Comparison of ENCODE assay signal across 19 cellular contexts in genomic region chr2:169162613-169163012, GRCh38.
DNase-seq lines count a peak whose midpoint lies in the region; ATAC-seq, FAIRE-seq and TF ChIP-seq lines count a peak whose summit lies in the region.
"Had no signal": no experiment of that assay in that cellular context is flagged by ENCODE, and none has a peak within 500 bp of the region (broad histone marks: within the 10 kb centered on the region; RNA-seq: fewer than 3 reads in every experiment).

No MANE protein-coding gene starts in this region.

- H3K9me1 ChIP-seq in K562 (ENCODE audit: control insufficient read depth, insufficient read depth, low read length) = no peaks in the 10 kb centered on the region

- no peak for TF ChIP-seq CTCF in NB4 (IDR thresholded peaks at IDR 0.05; ENCODE audit: low read depth, low read length)
- no peak for TF ChIP-seq CTCF in K562 (IDR thresholded peaks at IDR 0.05 in 2 of 3, conservative IDR thresholded peaks at IDR 0.05 in 1 of 3; ENCODE audit: insufficient read depth in 2 of 3, low read depth in 1 of 3, low read length in 3 of 3)
- TF ChIP-seq CTCF in pancreas (IDR thresholded peaks at IDR 0.05) = no peak
- no peak for TF ChIP-seq CTCF in mucosa of descending colon (IDR thresholded peaks at IDR 0.05)

- no peaks in the 10 kb centered on the region for H3K79me2 ChIP-seq in K562 (ENCODE audit: control insufficient read depth, insufficient read depth, low read length)

- no peak overlapping the region for H3K9ac ChIP-seq in K562 (ENCODE audit: insufficient read depth in 1 of 2, low read depth in 2 of 2, low read length in 2 of 2)
- H3K9ac ChIP-seq: GM23248 had no signal

- POLR2A ChIA-PET in K562 (lab: Yijun Ruan, JAX) = interaction anchor here (1.4 kb wide), 1 partner anchor 11 kb away, joined by 3 read pairs; no protein-coding TSS in a partner anchor

- TF ChIP-seq RAD21 in K562 (CRISPR knock-in tag; conservative IDR thresholded peaks at IDR 0.05 in 1 of 2, IDR thresholded peaks at IDR 0.05 in 1 of 2) = no peak

- H3K36me3 ChIP-seq in K562 (ENCODE audit: control insufficient read depth, insufficient read depth, low read length) (no peaks in the 10 kb centered on the region), pancreas (no peaks in the 10 kb centered on the region), mucosa of descending colon (ENCODE audit: low read depth) (no peaks in the 10 kb centered on the region)

- DNase-seq in left ventricle myocardium superior = no peak
- DNase-seq in cardiac septum (ENCODE audit: low spot score) = no peak
- peak; percentile 15 for DNase-seq in NB4 (ENCODE audit: low read depth)
- DNase-seq in K562 (ENCODE audit: extremely low read depth in 1 of 4, low spot score in 3 of 4) = peak in 1 of 4 experiments; percentile 28
- no peak for DNase-seq in pancreas
- no peak for DNase-seq in dermis blood vessel endothelial cell
- no peak for DNase-seq in mucosa of descending colon
- no peak for DNase-seq in NCI-H446 (lab: John Stamatoyannopoulos, UW)
- DNase-seq: CD8-positive, alpha-beta T cell; COR-L47; DMS153; DMS79 treated with DMSO at 0.1 percent for 48 hours; EL; GM23248; H7 had no signal

- FAIRE-seq in K562 (lab: Jason Lieb, UNC) (no peak), pancreas (lab: Jason Lieb, UNC) (no peak)
- FAIRE-seq: A549, D721Med, G401.6, GM12891 had no signal

- H2AFZ ChIP-seq in K562 (ENCODE audit: low read depth, low read length) = peak overlapping the region; percentile 76
- H2AFZ ChIP-seq: GM23248 had no signal

- H3K27ac ChIP-seq in K562 (ENCODE audit: extremely low read depth, low read depth, low read length) = no peak overlapping the region
- H3K27ac ChIP-seq in pancreas = no peak overlapping the region
- H3K27ac ChIP-seq: A549, GM23248 had no signal

- TF ChIP-seq POLR2A in NB4 (IDR thresholded peaks at IDR 0.05; ENCODE audit: extremely low read depth, insufficient read length) = no peak
- no peak for TF ChIP-seq POLR2A in K562 (conservative IDR thresholded peaks at IDR 0.05)

- CTCF ChIA-PET in K562 (lab: Yijun Ruan, JAX; ENCODE audit: low intra/inter-chr PET ratio) = no interaction called here

- H3K4me2 ChIP-seq in K562 (ENCODE audit: insufficient read depth, low read length) = peak overlapping the region; percentile 16; the same call in 1 of the 2 replicates
- H3K4me2 ChIP-seq: A549 had no signal

- H3K27me3 ChIP-seq in K562 (ENCODE audit: control insufficient read depth in 2 of 2, insufficient read depth in 2 of 2, low read length in 2 of 2) (peaks cover 0 to 4% of the 10 kb centered on the region in 2 experiments; a peak in 1 of 5 replicates), pancreas (no peaks in the 10 kb centered on the region)

- ATAC-seq in left ventricle myocardium superior (peak; percentile 18), K562 (peak; percentile 78), pancreas (peak in 3 of 4 donors; percentile 23 to 60 (median 31)), mucosa of descending colon (no peak)
- ATAC-seq: A549; CD8-positive, alpha-beta T cell had no signal

- no peak overlapping the region for H3K4me3 ChIP-seq in NB4 (ENCODE audit: low read depth, low read length)
- H3K4me3 ChIP-seq in K562 = no peak overlapping the region
- no peak overlapping the region for H3K4me3 ChIP-seq in pancreas
- H3K4me3 ChIP-seq in mucosa of descending colon = no peak overlapping the region
- H3K4me3 ChIP-seq: A549, GM23248 had no signal

- H4K20me1 ChIP-seq in K562 (replicated peaks; ENCODE audit: control insufficient read depth, insufficient read depth, low read length) = no peaks in the 10 kb centered on the region

- H3K9me3 ChIP-seq in K562 (replicated peaks; ENCODE audit: control insufficient read depth, insufficient read depth, low read depth, low read length) (no peaks in the 10 kb centered on the region), pancreas (no peaks in the 10 kb centered on the region), mucosa of descending colon (no peaks in the 10 kb centered on the region)
- H3K9me3 ChIP-seq: A549 had no signal

- H3K4me1 ChIP-seq in K562 (replicated peaks in 1 of 2; ENCODE audit: control insufficient read depth in 2 of 2, insufficient read depth in 2 of 2, low read length in 2 of 2) = peaks cover 0 to 7% of the 10 kb centered on the region in 2 experiments; a peak in 4 of 5 replicates
- H3K4me1 ChIP-seq in pancreas = peaks cover 0 to 8% (median 2%) of the 10 kb centered on the region in 3 donors
- no peaks in the 10 kb centered on the region for H3K4me1 ChIP-seq in mucosa of descending colon (ENCODE audit: low read depth)
- H3K4me1 ChIP-seq: A549 had no signal

- intact Hi-C loops in left ventricle myocardium superior (cut with micrococcal nuclease) (no loop called here), cardiac septum (cut with DNase I) (no loop called here), K562 (cut with micrococcal nuclease) (no loop called here), pancreas (cut with DNase I) (no loop called here), mucosa of descending colon (cut with DNase I, micrococcal nuclease) (no loop called here)

- in situ Hi-C loops in K562 (cut with MboI) = no loop called here

- TF ChIP-seq EP300 in K562 (IDR thresholded peaks at IDR 0.05; ENCODE audit: low read length) = no peak

- no TSS peak for BruUV-seq in K562 (replicated peaks; lab: Mats Ljungman, UMichigan)

- WGBS in K562 (ENCODE audit: insufficient coverage, low coverage, missing lambda C conversion rate) = 5% methylated on average over 4 of the region's 4 CpGs
- 39 to 54% methylated on average over 4 of the region's 4 CpGs for WGBS in pancreas, 2 donors

TF ChIP-seq in K562, 482 proteins besides CTCF, POLR2A, EP300 and RAD21 (continues in another document):
- TF ChIP-seq ELF1 (tag; IDR thresholded peaks at IDR 0.05) = no peak
- TF ChIP-seq NRF1 (conservative IDR thresholded peaks at IDR 0.05 in 1 of 2, IDR thresholded peaks at IDR 0.05 in 1 of 2) = no peak
- TF ChIP-seq CEBPZ (IDR thresholded peaks at IDR 0.05; ENCODE audit: borderline replicate concordance, low read depth, low read length) = no peak
- 0 out of 2 replicates have a peak, but pooled peaks have one; percentile 32 for TF ChIP-seq CREB3L1 (IDR thresholded peaks at IDR 0.05; ENCODE audit: borderline replicate concordance, low read depth)
- no peak for TF ChIP-seq ARNT (IDR thresholded peaks at IDR 0.05)
- TF ChIP-seq USF2 (CRISPR knock-in tag; IDR thresholded peaks at IDR 0.05) = peak; percentile 87
- no peak for TF ChIP-seq CCNT2 (IDR thresholded peaks at IDR 0.05; ENCODE audit: borderline replicate concordance, extremely low read depth, insufficient read length, low read depth, low read length)
- no peak for TF ChIP-seq C11orf30 (IDR thresholded peaks at IDR 0.05; ENCODE audit: low read depth)
- peak in 1 of 2 experiments; percentile 12; a peak in 1 of 3 replicates for TF ChIP-seq CBX3 (IDR thresholded peaks at IDR 0.05; ENCODE audit: borderline replicate concordance in 1 of 2, low read length in 2 of 2)
- TF ChIP-seq RAD51 (IDR thresholded peaks at IDR 0.05; ENCODE audit: borderline replicate concordance, low read depth) = peak; percentile 60
